ENCODE assay signal across 24 cellular contexts in genomic region chr11:100550910-100551309, GRCh38.
A peak's percentile ranks its signal among the peaks of the same experiment; 100 is the strongest.
DNase-seq lines count a peak whose midpoint lies in the region; ATAC-seq and TF ChIP-seq lines count a peak whose summit lies in the region.
"Had no signal": no experiment of that assay in that cellular context is flagged by ENCODE, and none has a peak within 500 bp of the region (broad histone marks: within the 10 kb centered on the region; RNA-seq: fewer than 3 reads in every experiment).

No MANE protein-coding gene starts in this region.

- ATAC-seq in sciatic nerve: no peak
- ATAC-seq in omental fat pad (ENCODE audit: low FRiP score): no peak
- ATAC-seq: activated CD8-positive, alpha-beta T cell treated with anti-CD3 and anti-CD28 coated beads for 36 hours; heart left ventricle; left cardiac atrium; stimulated activated effector memory CD8-positive, alpha-beta T cell treated with anti-CD3 and anti-CD28 coated beads, Interleukin-12 subunit alpha, Interleukin-12 subunit beta, amount 100 ng/mL, for 72 hours had no signal

- DNase-seq in DMS 273 (lab: John Stamatoyannopoulos, UW; ENCODE audit: unreplicated experiment) (peak; percentile 9), DMS 273 treated with DMSO at 0.1 percent for 48 hours (lab: John Stamatoyannopoulos, UW) (no peak), NCI-H1436 (lab: John Stamatoyannopoulos, UW) (peak; percentile 57), NCI-H748 treated with DMSO at 0.1 percent for 48 hours (lab: John Stamatoyannopoulos, UW) (peak; percentile 80), midbrain (lab: John Stamatoyannopoulos, UW) (peak; percentile 7), sciatic nerve (ENCODE audit: low spot score) (no peak), omental fat pad (ENCODE audit: low spot score) (no peak)
- DNase-seq in activated naive CD4-positive, alpha-beta T cell (lab: John Stamatoyannopoulos, UW): no peak
- DNase-seq: activated CD4-positive, alpha-beta T cell treated with anti-CD3 and anti-CD28 coated beads for 1 hour; activated CD8-positive, alpha-beta T cell treated with anti-CD3 and anti-CD28 coated beads for 36 hours; activated effector memory CD4-positive, alpha-beta T cell treated with Interleukin-2 at 50 U/mL for 16 hours; CD8-positive, alpha-beta memory T cell; effector CD4-positive, alpha-beta T cell; GOT3; heart left ventricle; left cardiac atrium; mesenchymal stem cell; MV-4-11; NCI-H2227 treated with DMSO at 0.1 percent for 48 hours; small intestine; stimulated activated CD4-positive, alpha-beta T cell treated with anti-CD3 and anti-CD28 coated beads, Interleukin-2, amount 100 ng/mL, for 48 hours; T-helper 1 cell; upper lobe of left lung had no signal

- intact Hi-C loops in sciatic nerve (cut with DNase I): no loop called here

- TF ChIP-seq CTCF in omental fat pad (IDR thresholded peaks at IDR 0.05): no peak

Comparison
In these comparisons a context has a peak if more than half of its experiments do, and no peak if none do; other contexts are left out.
1. DNase-seq: peak in DMS 273 (single experiment), NCI-H1436 (single experiment), NCI-H748 treated with DMSO at 0.1 percent for 48 hours (single experiment) and midbrain (single experiment); none in DMS 273 treated with DMSO at 0.1 percent for 48 hours (single experiment), activated naive CD4-positive, alpha-beta T cell (0 of 4), sciatic nerve (single experiment) and omental fat pad (single experiment).